1 cellular context compared by ENCODE assay signal in genomic region chr17:44002141-44002848, GRCh38.
TF ChIP-seq lines count a peak whose summit lies in the region.

No MANE protein-coding gene starts in this region.

TF ChIP-seq in HepG2, 621 proteins besides CTCF, POLR2A, EP300 and RAD21 (continued from another document and continues in another):
- TF ChIP-seq ATF6 (CRISPR knock-in tag; conservative IDR thresholded peaks at IDR 0.05), result no peak
- TF ChIP-seq MED1 (CRISPR knock-in tag; IDR thresholded peaks at IDR 0.05), result peak; percentile 98
- TF ChIP-seq ATF7 (IDR thresholded peaks at IDR 0.05), result no peak
- TF ChIP-seq ATF7 (CRISPR knock-in tag; IDR thresholded peaks at IDR 0.05), result no peak
- no peak for TF ChIP-seq ZNF30 (CRISPR knock-in tag; IDR thresholded peaks at IDR 0.05)
- TF ChIP-seq TEAD2 (CRISPR knock-in tag; IDR thresholded peaks at IDR 0.05), result no peak
- TF ChIP-seq ADNP (CRISPR knock-in tag; IDR thresholded peaks at IDR 0.05), result peak; percentile 49; the same call in 1 of the 2 replicates
- TF ChIP-seq ZNF737 (CRISPR knock-in tag; IDR thresholded peaks at IDR 0.05; ENCODE audit: borderline replicate concordance), result no peak
- no peak for TF ChIP-seq STAG1 (CRISPR knock-in tag; IDR thresholded peaks at IDR 0.05)
- peak; percentile 89 for TF ChIP-seq SALL1 (CRISPR knock-in tag; IDR thresholded peaks at IDR 0.05)
- TF ChIP-seq ZFP36 (IDR thresholded peaks at IDR 0.05; ENCODE audit: borderline replicate concordance, low read depth, low read length, partially characterized antibody), result no peak
- TF ChIP-seq ZSCAN12 (CRISPR knock-in tag; IDR thresholded peaks at IDR 0.05), result 0 out of 2 replicates have a peak, but pooled peaks have one; percentile 34
- TF ChIP-seq, protein P1, sequence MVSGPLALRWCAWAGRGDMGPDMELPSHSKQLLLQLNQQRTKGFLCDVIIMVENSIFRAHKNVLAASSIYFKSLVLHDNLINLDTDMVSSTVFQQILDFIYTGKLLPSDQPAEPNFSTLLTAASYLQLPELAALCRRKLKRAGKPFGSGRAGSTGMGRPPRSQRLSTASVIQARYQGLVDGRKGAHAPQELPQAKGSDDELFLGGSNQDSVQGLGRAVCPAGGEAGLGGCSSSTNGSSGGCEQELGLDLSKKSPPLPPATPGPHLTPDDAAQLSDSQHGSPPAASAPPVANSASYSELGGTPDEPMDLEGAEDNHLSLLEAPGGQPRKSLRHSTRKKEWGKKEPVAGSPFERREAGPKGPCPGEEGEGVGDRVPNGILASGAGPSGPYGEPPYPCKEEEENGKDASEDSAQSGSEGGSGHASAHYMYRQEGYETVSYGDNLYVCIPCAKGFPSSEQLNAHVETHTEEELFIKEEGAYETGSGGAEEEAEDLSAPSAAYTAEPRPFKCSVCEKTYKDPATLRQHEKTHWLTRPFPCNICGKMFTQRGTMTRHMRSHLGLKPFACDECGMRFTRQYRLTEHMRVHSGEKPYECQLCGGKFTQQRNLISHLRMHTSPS (CRISPR knock-in tag; IDR thresholded peaks at IDR 0.05; ENCODE audit: low read depth), result peak; percentile 90; the same call in 1 of the 2 replicates
- TF ChIP-seq U2AF2 (IDR thresholded peaks at IDR 0.05; ENCODE audit: low read depth, low read length), result no peak
- peak; percentile 92 for TF ChIP-seq FOXK1 (CRISPR knock-in tag; IDR thresholded peaks at IDR 0.05; ENCODE audit: borderline replicate concordance, low read depth)
- no peak for TF ChIP-seq CAMTA2 (CRISPR knock-in tag; IDR thresholded peaks at IDR 0.05; ENCODE audit: borderline replicate concordance)
- peak; percentile 64; the same call in 1 of the 2 replicates for TF ChIP-seq KDM5B (CRISPR knock-in tag; IDR thresholded peaks at IDR 0.05; ENCODE audit: borderline replicate concordance)
- TF ChIP-seq TAF15 (IDR thresholded peaks at IDR 0.05; ENCODE audit: low read depth, low read length, poor library complexity, severe bottlenecking), result no peak
- no peak for TF ChIP-seq KLF13 (CRISPR knock-in tag; IDR thresholded peaks at IDR 0.05)
- no peak for TF ChIP-seq ZNF782 (CRISPR knock-in tag; IDR thresholded peaks at IDR 0.05; ENCODE audit: borderline replicate concordance)
- TF ChIP-seq AKNA (CRISPR knock-in tag; IDR thresholded peaks at IDR 0.05; ENCODE audit: borderline replicate concordance), result no peak
- no peak for TF ChIP-seq ZFP1 (CRISPR knock-in tag; IDR thresholded peaks at IDR 0.05)
- TF ChIP-seq NFAT5 (CRISPR knock-in tag; IDR thresholded peaks at IDR 0.05), result peak; percentile 37; the same call in 1 of the 2 replicates
- TF ChIP-seq, protein P2, sequence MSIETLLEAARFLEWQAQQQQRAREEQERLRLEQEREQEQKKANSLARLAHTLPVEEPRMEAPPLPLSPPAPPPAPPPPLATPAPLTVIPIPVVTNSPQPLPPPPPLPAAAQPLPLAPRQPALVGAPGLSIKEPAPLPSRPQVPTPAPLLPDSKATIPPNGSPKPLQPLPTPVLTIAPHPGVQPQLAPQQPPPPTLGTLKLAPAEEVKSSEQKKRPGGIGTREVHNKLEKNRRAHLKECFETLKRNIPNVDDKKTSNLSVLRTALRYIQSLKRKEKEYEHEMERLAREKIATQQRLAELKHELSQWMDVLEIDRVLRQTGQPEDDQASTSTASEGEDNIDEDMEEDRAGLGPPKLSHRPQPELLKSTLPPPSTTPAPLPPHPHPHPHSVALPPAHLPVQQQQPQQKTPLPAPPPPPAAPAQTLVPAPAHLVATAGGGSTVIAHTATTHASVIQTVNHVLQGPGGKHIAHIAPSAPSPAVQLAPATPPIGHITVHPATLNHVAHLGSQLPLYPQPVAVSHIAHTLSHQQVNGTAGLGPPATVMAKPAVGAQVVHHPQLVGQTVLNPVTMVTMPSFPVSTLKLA (IDR thresholded peaks at IDR 0.05), result peak; percentile 82
- no peak for TF ChIP-seq TRIM24 (CRISPR knock-in tag; IDR thresholded peaks at IDR 0.05)
- TF ChIP-seq GLI4 (CRISPR knock-in tag; IDR thresholded peaks at IDR 0.05; ENCODE audit: borderline replicate concordance), result no peak; the same call in 1 of the 2 replicates
- TF ChIP-seq ZNF282 (IDR thresholded peaks at IDR 0.05; ENCODE audit: partially characterized antibody), result no peak
- no peak for TF ChIP-seq MED8 (CRISPR knock-in tag; IDR thresholded peaks at IDR 0.05; ENCODE audit: insufficient replicate concordance)
- TF ChIP-seq TBP (CRISPR knock-in tag; IDR thresholded peaks at IDR 0.05), result no peak
- no peak for TF ChIP-seq ATM (IDR thresholded peaks at IDR 0.05; ENCODE audit: borderline replicate concordance)
- peak; percentile 93 for TF ChIP-seq RARA (CRISPR knock-in tag; IDR thresholded peaks at IDR 0.05)
- TF ChIP-seq KDM5A (IDR thresholded peaks at IDR 0.05; ENCODE audit: borderline replicate concordance, low read length), result no peak
- no peak for TF ChIP-seq ELF4 (CRISPR knock-in tag; IDR thresholded peaks at IDR 0.05; ENCODE audit: borderline replicate concordance)
- TF ChIP-seq GATA4 (IDR thresholded peaks at IDR 0.05; ENCODE audit: borderline replicate concordance, low read depth), result no peak
- TF ChIP-seq ZNF83 (CRISPR knock-in tag; IDR thresholded peaks at IDR 0.05; ENCODE audit: borderline replicate concordance), result no peak
- TF ChIP-seq ZBTB7B (CRISPR knock-in tag; IDR thresholded peaks at IDR 0.05), result peak; percentile 90
- TF ChIP-seq ZNF17 (CRISPR knock-in tag; IDR thresholded peaks at IDR 0.05), result no peak
- no peak for TF ChIP-seq MTA1 (CRISPR knock-in tag; IDR thresholded peaks at IDR 0.05; ENCODE audit: borderline replicate concordance)
- no peak for TF ChIP-seq ZNF382 (CRISPR knock-in tag; IDR thresholded peaks at IDR 0.05; ENCODE audit: borderline replicate concordance)
- TF ChIP-seq RBAK (CRISPR knock-in tag; IDR thresholded peaks at IDR 0.05), result no peak
- TF ChIP-seq GFI1 (CRISPR knock-in tag; IDR thresholded peaks at IDR 0.05; ENCODE audit: borderline replicate concordance), result no peak
- TF ChIP-seq ZNF232 (CRISPR knock-in tag; IDR thresholded peaks at IDR 0.05; ENCODE audit: borderline replicate concordance), result 0 out of 2 replicates have a peak, but pooled peaks have one; percentile 45
- TF ChIP-seq ONECUT2 (CRISPR knock-in tag; IDR thresholded peaks at IDR 0.05), result no peak
- no peak; the same call in 1 of the 2 replicates for TF ChIP-seq ZKSCAN8 (CRISPR knock-in tag; IDR thresholded peaks at IDR 0.05; ENCODE audit: borderline replicate concordance)
- no peak for TF ChIP-seq ZMAT5 (CRISPR knock-in tag; IDR thresholded peaks at IDR 0.05; ENCODE audit: borderline replicate concordance, low read depth)
- TF ChIP-seq MAFG (CRISPR knock-in tag; IDR thresholded peaks at IDR 0.05), result no peak
- TF ChIP-seq, protein P3, sequence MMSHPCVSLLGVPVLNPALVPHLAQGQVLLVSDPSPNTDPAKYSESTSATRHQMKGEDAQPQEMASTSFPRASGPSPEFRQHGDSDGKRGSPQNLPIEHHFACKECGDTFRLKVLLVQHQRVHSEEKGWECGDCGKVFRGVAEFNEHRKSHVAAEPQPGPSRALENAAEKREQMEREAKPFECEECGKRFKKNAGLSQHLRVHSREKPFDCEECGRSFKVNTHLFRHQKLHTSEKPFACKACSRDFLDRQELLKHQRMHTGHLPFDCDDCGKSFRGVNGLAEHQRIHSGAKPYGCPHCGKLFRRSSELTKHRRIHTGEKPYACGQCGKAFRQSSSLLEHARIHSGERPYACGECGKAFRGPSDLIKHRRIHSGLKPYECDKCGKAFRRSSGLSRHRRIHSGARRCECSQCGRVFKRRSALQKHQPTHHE (CRISPR knock-in tag; IDR thresholded peaks at IDR 0.05; ENCODE audit: borderline replicate concordance), result no peak
- no peak for TF ChIP-seq ZNF10 (CRISPR knock-in tag; IDR thresholded peaks at IDR 0.05; ENCODE audit: borderline replicate concordance, low read depth)
- no peak for TF ChIP-seq ZBTB8A (CRISPR knock-in tag; IDR thresholded peaks at IDR 0.05; ENCODE audit: borderline replicate concordance, low read depth)
- TF ChIP-seq ZNF879 (CRISPR knock-in tag; IDR thresholded peaks at IDR 0.05), result no peak
- TF ChIP-seq ZNF343 (CRISPR knock-in tag; IDR thresholded peaks at IDR 0.05), result no peak
- TF ChIP-seq ATF1 (CRISPR knock-in tag; IDR thresholded peaks at IDR 0.05), result no peak
